In the genomic region with DNA sequence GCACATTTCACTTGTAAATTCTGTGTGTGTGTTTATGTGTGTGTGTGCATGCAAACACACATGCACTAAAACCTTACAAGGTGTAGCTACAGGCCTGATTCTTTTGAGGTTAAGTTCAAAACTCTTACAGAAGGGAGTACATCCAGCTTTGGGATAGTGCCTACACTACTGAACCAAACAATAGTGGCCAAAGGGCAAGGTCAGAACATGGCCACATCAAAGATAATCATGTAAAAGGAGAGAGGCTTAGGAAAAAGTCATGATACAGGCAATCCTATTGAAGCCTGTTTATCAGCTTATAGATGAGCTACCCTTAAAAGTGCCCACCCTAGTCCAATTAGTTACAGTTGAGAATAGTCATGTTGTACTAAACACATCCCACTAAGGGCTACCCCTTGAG, we compare ENCODE assay signal across 31 cellular contexts.
"Had no signal": no experiment of that assay in that cellular context is flagged by ENCODE, and none has a peak within 500 bp of the region (broad histone marks: within the 10 kb centered on the region; RNA-seq: fewer than 3 reads in every experiment).

No MANE protein-coding gene starts in this region.

- H3K27me3 ChIP-seq: adrenal gland, brain microvascular endothelial cell, foreskin keratinocyte, gastrocnemius medialis had no signal

- H3K9me3 ChIP-seq: adrenal gland, gastrocnemius medialis had no signal

- H3K9me3 Mint-ChIP-seq: activated CD4-positive, alpha-beta memory T cell treated with anti-CD3 and anti-CD28 coated beads for 36 hours; activated CD4-positive, alpha-beta T cell treated with anti-CD3 and anti-CD28 coated beads, Interleukin-2, amount 10 ng/mL, durations not matched to agents 24 days and 14 days; activated naive CD4-positive, alpha-beta T cell treated with anti-CD3 and anti-CD28 coated beads, Interleukin-2, amount 50 U/mL, for 24 hours; activated naive CD8-positive, alpha-beta T cell treated with anti-CD3 and anti-CD28 coated beads, Interleukin-2, amount 50 U/mL, for 24 hours; activated T-cell treated with anti-CD3 and anti-CD28 coated beads, Interleukin-2, amount 50 U/mL, for 24 hours; central memory CD8-positive, alpha-beta T cell; dendritic cell treated with granulocyte-macrophage colony-stimulating factor and Interleukin-4, amounts not matched to agents 40 ng/mL and 50 ng/mL, for 4 days had no signal

- H3K4me3 ChIP-seq: adrenal gland, coronary artery, dorsolateral prefrontal cortex, gastrocnemius medialis had no signal

- H3K36me3 Mint-ChIP-seq: activated CD4-positive, alpha-beta memory T cell treated with anti-CD3 and anti-CD28 coated beads for 36 hours; activated CD8-positive, alpha-beta memory T cell treated with anti-CD3 and anti-CD28 coated beads, Interleukin-2, amount 10 ng/mL, durations not matched to agents 7 days and 5 days; activated naive CD4-positive, alpha-beta T cell treated with anti-CD3 and anti-CD28 coated beads, Interleukin-2, amount 50 U/mL, for 24 hours; activated naive CD8-positive, alpha-beta T cell treated with anti-CD3 and anti-CD28 coated beads for 36 hours had no signal

- H3K4me1 ChIP-seq: adrenal gland, foreskin keratinocyte, gastrocnemius medialis had no signal

- DNase-seq: activated CD4-positive, alpha-beta memory T cell treated with anti-CD3 and anti-CD28 coated beads for 36 hours; activated CD4-positive, alpha-beta T cell treated with anti-CD3 and anti-CD28 coated beads for 36 hours; activated CD4-positive, alpha-beta T cell treated with anti-CD3 and anti-CD28 coated beads, Interleukin-2, amount 10 ng/mL, durations not matched to agents 24 days and 14 days; activated CD4-positive, CD25-positive, alpha-beta regulatory T cell; activated CD4-positive, CD25-positive, alpha-beta regulatory T cell treated with anti-CD3 and anti-CD28 coated beads, Interleukin-2, amount 50 U/mL, for 72 hours; activated CD8-positive, alpha-beta memory T cell treated with anti-CD3 and anti-CD28 coated beads, Interleukin-2, amount 10 ng/mL, durations not matched to agents 7 days and 5 days; activated CD8-positive, alpha-beta memory T cell treated with anti-CD3 and anti-CD28 coated beads, Interleukin-2, amount 50 U/mL, for 4 hours; activated CD8-positive, alpha-beta T cell treated with anti-CD3 and anti-CD28 coated beads, Interleukin-2, amount 10 ng/mL, durations not matched to agents 7 days and 5 days; activated gamma-delta T cell; activated naive CD4-positive, alpha-beta T cell; activated naive CD8-positive, alpha-beta T cell treated with anti-CD3 and anti-CD28 coated beads for 36 hours; activated naive CD8-positive, alpha-beta T cell treated with anti-CD3 and anti-CD28 coated beads, Interleukin-2, amount 50 U/mL, for 24 hours; activated T-cell treated with anti-CD3 and anti-CD28 coated beads, Interleukin-2, amount 50 U/mL, for 24 hours; activated T-cell treated with anti-CD3 and anti-CD28 coated beads, Interleukin-2, amount 50 U/mL, for 72 hours; adrenal gland; amygdala; aorta; brain microvascular endothelial cell; dorsolateral prefrontal cortex; effector memory CD4-positive, alpha-beta T cell; endodermal cell; foreskin keratinocyte; gastrocnemius medialis; glutamatergic neuron; T-helper 2 cell had no signal

- H3K4me3 Mint-ChIP-seq: activated CD4-positive, alpha-beta memory T cell treated with anti-CD3 and anti-CD28 coated beads for 36 hours; activated CD4-positive, alpha-beta T cell treated with anti-CD3 and anti-CD28 coated beads for 36 hours; activated CD4-positive, alpha-beta T cell treated with anti-CD3 and anti-CD28 coated beads, Interleukin-2, amount 10 ng/mL, durations not matched to agents 24 days and 14 days; activated CD8-positive, alpha-beta memory T cell treated with anti-CD3 and anti-CD28 coated beads, Interleukin-2, amount 10 ng/mL, durations not matched to agents 7 days and 5 days; activated CD8-positive, alpha-beta T cell treated with anti-CD3 and anti-CD28 coated beads, Interleukin-2, amount 10 ng/mL, durations not matched to agents 7 days and 5 days; activated naive CD4-positive, alpha-beta T cell treated with anti-CD3 and anti-CD28 coated beads, Interleukin-2, amount 50 U/mL, for 24 hours; activated naive CD8-positive, alpha-beta T cell treated with anti-CD3 and anti-CD28 coated beads for 36 hours; activated naive CD8-positive, alpha-beta T cell treated with anti-CD3 and anti-CD28 coated beads, Interleukin-2, amount 50 U/mL, for 24 hours; activated T-cell treated with anti-CD3 and anti-CD28 coated beads, Interleukin-2, amount 50 U/mL, for 24 hours; activated T-cell treated with anti-CD3 and anti-CD28 coated beads, Interleukin-2, amount 50 U/mL, for 72 hours; central memory CD8-positive, alpha-beta T cell; dendritic cell treated with granulocyte-macrophage colony-stimulating factor and Interleukin-4, amounts not matched to agents 40 ng/mL and 50 ng/mL, for 4 days; endodermal cell had no signal

- H3K36me3 ChIP-seq: adrenal gland, brain microvascular endothelial cell, gastrocnemius medialis had no signal

- FAIRE-seq: bronchial epithelial cell had no signal

- H3K4me1 Mint-ChIP-seq: activated CD4-positive, alpha-beta T cell treated with anti-CD3 and anti-CD28 coated beads for 36 hours; activated CD4-positive, alpha-beta T cell treated with anti-CD3 and anti-CD28 coated beads, Interleukin-2, amount 10 ng/mL, durations not matched to agents 24 days and 14 days; activated CD8-positive, alpha-beta memory T cell treated with anti-CD3 and anti-CD28 coated beads, Interleukin-2, amount 10 ng/mL, durations not matched to agents 7 days and 5 days; activated naive CD4-positive, alpha-beta T cell treated with anti-CD3 and anti-CD28 coated beads, Interleukin-2, amount 50 U/mL, for 24 hours; activated naive CD8-positive, alpha-beta T cell treated with anti-CD3 and anti-CD28 coated beads for 36 hours; activated naive CD8-positive, alpha-beta T cell treated with anti-CD3 and anti-CD28 coated beads, Interleukin-2, amount 50 U/mL, for 24 hours; central memory CD8-positive, alpha-beta T cell; endodermal cell had no signal

- H3K27ac Mint-ChIP-seq: activated CD4-positive, alpha-beta memory T cell treated with anti-CD3 and anti-CD28 coated beads for 36 hours; activated CD4-positive, alpha-beta T cell treated with anti-CD3 and anti-CD28 coated beads for 36 hours; activated CD4-positive, alpha-beta T cell treated with anti-CD3 and anti-CD28 coated beads, Interleukin-2, amount 10 ng/mL, durations not matched to agents 24 days and 14 days; activated CD8-positive, alpha-beta memory T cell treated with anti-CD3 and anti-CD28 coated beads, Interleukin-2, amount 10 ng/mL, durations not matched to agents 7 days and 5 days; activated CD8-positive, alpha-beta T cell treated with anti-CD3 and anti-CD28 coated beads, Interleukin-2, amount 10 ng/mL, durations not matched to agents 7 days and 5 days; activated naive CD4-positive, alpha-beta T cell treated with anti-CD3 and anti-CD28 coated beads, Interleukin-2, amount 50 U/mL, for 24 hours; activated naive CD8-positive, alpha-beta T cell treated with anti-CD3 and anti-CD28 coated beads for 36 hours; activated naive CD8-positive, alpha-beta T cell treated with anti-CD3 and anti-CD28 coated beads, Interleukin-2, amount 50 U/mL, for 24 hours; activated T-cell treated with anti-CD3 and anti-CD28 coated beads, Interleukin-2, amount 50 U/mL, for 24 hours; activated T-cell treated with anti-CD3 and anti-CD28 coated beads, Interleukin-2, amount 50 U/mL, for 72 hours; dendritic cell treated with granulocyte-macrophage colony-stimulating factor and Interleukin-4, amounts not matched to agents 40 ng/mL and 50 ng/mL, for 4 days; endodermal cell had no signal

- H3K27me3 Mint-ChIP-seq: activated CD4-positive, alpha-beta memory T cell treated with anti-CD3 and anti-CD28 coated beads for 36 hours; activated CD4-positive, alpha-beta T cell treated with anti-CD3 and anti-CD28 coated beads, Interleukin-2, amount 10 ng/mL, durations not matched to agents 24 days and 14 days; activated naive CD8-positive, alpha-beta T cell treated with anti-CD3 and anti-CD28 coated beads for 36 hours; central memory CD8-positive, alpha-beta T cell; dendritic cell treated with granulocyte-macrophage colony-stimulating factor and Interleukin-4, amounts not matched to agents 40 ng/mL and 50 ng/mL, for 4 days had no signal

- ATAC-seq: activated CD4-positive, alpha-beta T cell treated with anti-CD3 and anti-CD28 coated beads for 36 hours; activated CD8-positive, alpha-beta memory T cell treated with anti-CD3 and anti-CD28 coated beads, Interleukin-2, amount 10 ng/mL, durations not matched to agents 7 days and 5 days; activated CD8-positive, alpha-beta T cell treated with anti-CD3 and anti-CD28 coated beads, Interleukin-2, amount 10 ng/mL, durations not matched to agents 7 days and 5 days; activated naive CD8-positive, alpha-beta T cell treated with anti-CD3 and anti-CD28 coated beads, Interleukin-2, amount 50 U/mL, for 24 hours; activated T-cell treated with anti-CD3 and anti-CD28 coated beads, Interleukin-2, amount 50 U/mL, for 72 hours; esophagus mucosa; foreskin keratinocyte; gastrocnemius medialis had no signal

- H3K27ac ChIP-seq: adrenal gland, brain microvascular endothelial cell, coronary artery, dorsolateral prefrontal cortex, foreskin keratinocyte, gastrocnemius medialis had no signal
